2 cellular contexts compared by ENCODE assay signal in the genomic region with DNA sequence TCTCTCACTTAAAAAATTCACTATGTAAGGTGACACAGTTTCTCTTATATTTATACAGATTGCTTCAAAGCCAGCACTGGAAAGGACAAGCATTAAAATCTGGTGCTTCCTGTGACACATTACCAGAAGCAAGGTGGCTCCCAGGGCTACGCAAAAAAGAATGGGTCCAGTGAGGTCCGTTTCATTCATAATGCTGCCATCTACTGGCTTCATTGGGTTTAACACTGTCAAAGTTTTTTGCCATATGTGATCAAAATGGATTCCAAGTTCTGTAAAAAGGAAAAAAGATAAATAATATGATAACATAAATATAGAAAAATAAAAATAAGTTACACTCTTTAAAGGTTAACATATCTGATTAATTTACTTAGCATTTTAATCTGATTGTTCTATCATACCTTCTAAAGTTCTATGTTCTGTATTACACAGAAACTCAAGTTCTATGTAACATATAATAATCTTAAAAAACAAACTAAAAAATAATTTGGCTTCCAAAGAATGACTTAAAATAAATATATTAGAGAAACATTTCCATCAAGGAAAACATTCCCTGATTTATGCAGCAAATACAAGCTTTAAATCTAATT.
TF ChIP-seq lines count a peak whose summit lies in the region.

No MANE protein-coding gene starts in this region.

TF ChIP-seq in A549, 52 proteins besides CTCF, POLR2A, EP300 and RAD21 (continued from another document):
- peak; percentile 40; the same call in 2 of the 3 replicates for TF ChIP-seq SMC3 (IDR thresholded peaks at IDR 0.05)

TF ChIP-seq in SK-N-SH treated with all-trans-retinoic acid at 6 μM for 48 hours, 23 proteins besides CTCF, POLR2A, EP300 and RAD21 (continued from another document):
- TF ChIP-seq TSHZ2 (CRISPR knock-in tag; IDR thresholded peaks at IDR 0.05), result no peak
- no peak for TF ChIP-seq ESRRG (CRISPR knock-in tag; IDR thresholded peaks at IDR 0.05)
- TF ChIP-seq, protein P1, sequence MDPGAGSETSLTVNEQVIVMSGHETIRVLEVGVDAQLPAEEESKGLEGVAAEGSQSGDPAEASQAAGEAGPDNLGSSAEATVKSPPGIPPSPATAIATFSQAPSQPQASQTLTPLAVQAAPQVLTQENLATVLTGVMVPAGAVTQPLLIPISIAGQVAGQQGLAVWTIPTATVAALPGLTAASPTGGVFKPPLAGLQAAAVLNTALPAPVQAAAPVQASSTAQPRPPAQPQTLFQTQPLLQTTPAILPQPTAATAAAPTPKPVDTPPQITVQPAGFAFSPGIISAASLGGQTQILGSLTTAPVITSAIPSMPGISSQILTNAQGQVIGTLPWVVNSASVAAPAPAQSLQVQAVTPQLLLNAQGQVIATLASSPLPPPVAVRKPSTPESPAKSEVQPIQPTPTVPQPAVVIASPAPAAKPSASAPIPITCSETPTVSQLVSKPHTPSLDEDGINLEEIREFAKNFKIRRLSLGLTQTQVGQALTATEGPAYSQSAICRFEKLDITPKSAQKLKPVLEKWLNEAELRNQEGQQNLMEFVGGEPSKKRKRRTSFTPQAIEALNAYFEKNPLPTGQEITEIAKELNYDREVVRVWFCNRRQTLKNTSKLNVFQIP (CRISPR knock-in tag; IDR thresholded peaks at IDR 0.05; ENCODE audit: borderline replicate concordance, low read depth), result no peak
- no peak for TF ChIP-seq OSR1 (CRISPR knock-in tag; IDR thresholded peaks at IDR 0.05)
- TF ChIP-seq ZNF70 (CRISPR knock-in tag; IDR thresholded peaks at IDR 0.05), result no peak
- TF ChIP-seq, protein P2, sequence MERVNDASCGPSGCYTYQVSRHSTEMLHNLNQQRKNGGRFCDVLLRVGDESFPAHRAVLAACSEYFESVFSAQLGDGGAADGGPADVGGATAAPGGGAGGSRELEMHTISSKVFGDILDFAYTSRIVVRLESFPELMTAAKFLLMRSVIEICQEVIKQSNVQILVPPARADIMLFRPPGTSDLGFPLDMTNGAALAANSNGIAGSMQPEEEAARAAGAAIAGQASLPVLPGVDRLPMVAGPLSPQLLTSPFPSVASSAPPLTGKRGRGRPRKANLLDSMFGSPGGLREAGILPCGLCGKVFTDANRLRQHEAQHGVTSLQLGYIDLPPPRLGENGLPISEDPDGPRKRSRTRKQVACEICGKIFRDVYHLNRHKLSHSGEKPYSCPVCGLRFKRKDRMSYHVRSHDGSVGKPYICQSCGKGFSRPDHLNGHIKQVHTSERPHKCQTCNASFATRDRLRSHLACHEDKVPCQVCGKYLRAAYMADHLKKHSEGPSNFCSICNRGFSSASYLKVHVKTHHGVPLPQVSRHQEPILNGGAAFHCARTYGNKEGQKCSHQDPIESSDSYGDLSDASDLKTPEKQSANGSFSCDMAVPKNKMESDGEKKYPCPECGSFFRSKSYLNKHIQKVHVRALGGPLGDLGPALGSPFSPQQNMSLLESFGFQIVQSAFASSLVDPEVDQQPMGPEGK (CRISPR knock-in tag; IDR thresholded peaks at IDR 0.05; ENCODE audit: borderline replicate concordance), result no peak
- TF ChIP-seq BACH2 (CRISPR knock-in tag; IDR thresholded peaks at IDR 0.05; ENCODE audit: borderline replicate concordance), result no peak
